Comparison of ENCODE assay signal across 9 cellular contexts in the genomic region with DNA sequence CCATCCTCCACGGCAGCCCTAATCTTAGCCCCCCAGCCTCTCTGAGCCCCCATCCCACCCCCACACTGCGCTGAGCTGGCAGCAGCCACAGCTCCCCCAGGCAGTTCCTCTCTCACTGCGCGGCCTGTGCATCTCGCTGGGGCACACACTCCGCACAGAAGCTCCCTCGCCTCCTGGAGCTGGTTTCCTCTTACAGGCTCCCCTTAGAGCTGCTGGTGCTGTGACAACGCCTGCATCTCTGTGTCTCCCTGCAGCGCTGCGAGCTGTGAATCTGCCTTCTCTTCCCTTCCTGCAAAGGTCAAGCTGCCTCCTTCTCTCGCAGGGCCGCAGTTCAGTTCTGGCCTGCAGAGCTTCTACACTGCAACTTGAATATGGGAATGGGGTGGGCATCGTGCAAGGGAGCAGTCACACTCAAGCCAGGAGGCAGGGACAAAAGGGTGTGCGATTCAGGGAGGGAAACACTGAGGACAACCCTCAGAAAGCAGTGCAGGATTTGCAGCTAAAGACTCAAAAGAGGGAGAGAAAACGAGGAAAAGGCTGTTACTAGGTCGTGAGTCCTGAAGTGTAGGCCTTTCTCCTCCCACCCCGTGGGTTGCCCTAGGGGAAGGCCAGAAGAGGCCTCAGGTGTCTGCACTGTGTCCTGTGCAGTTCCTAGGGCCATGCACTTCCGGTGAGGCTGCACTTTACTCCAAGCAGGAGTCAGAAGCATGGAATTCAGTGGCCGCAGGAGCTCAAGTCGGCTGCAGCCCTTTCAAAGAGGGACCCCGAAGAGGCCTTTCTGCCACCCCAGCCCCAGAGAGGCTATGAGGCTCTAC.
DNase-seq lines count a peak whose midpoint lies in the region; ATAC-seq and TF ChIP-seq lines count a peak whose summit lies in the region.
"Had no signal": no experiment of that assay in that cellular context is flagged by ENCODE, and none has a peak within 500 bp of the region (broad histone marks: within the 10 kb centered on the region; RNA-seq: fewer than 3 reads in every experiment).

No MANE protein-coding gene starts in this region.

- peaks cover 41% of the 10 kb centered on the region for H3K4me1 ChIP-seq in CD8-positive, alpha-beta T cell (ENCODE audit: insufficient read depth, low read length)
- H3K4me1 ChIP-seq in H9 (ENCODE audit: insufficient read depth, low read length) (no peaks in the 10 kb centered on the region; the same call in 1 of the 2 replicates), vagina (peaks cover 38% of the 10 kb centered on the region)

- peak overlapping the region; percentile 32 for H3K4me3 Mint-ChIP-seq in CD8-positive, alpha-beta T cell
- H3K4me3 Mint-ChIP-seq in H9 (peak overlapping the region in 1 of 2 experiments; percentile 56; a peak in 2 of 5 replicates), T-helper 17 cell (peak overlapping the region; percentile 75)
- H3K4me3 Mint-ChIP-seq in naive thymus-derived CD8-positive, alpha-beta T cell: peak overlapping the region; percentile 19 to 74 (median 62)

- peaks cover 9% of the 10 kb centered on the region for H3K27me3 Mint-ChIP-seq in CD8-positive, alpha-beta T cell (ENCODE audit: low read depth)
- peaks cover 82% of the 10 kb centered on the region for H3K27me3 Mint-ChIP-seq in H9 (ENCODE audit: low read depth)
- H3K27me3 Mint-ChIP-seq in T-helper 17 cell: peaks cover 29% of the 10 kb centered on the region
- H3K27me3 Mint-ChIP-seq in naive thymus-derived CD8-positive, alpha-beta T cell: peaks cover 0 to 25% (median 14%) of the 10 kb centered on the region in 5 donors

- no peak overlapping the region for H3K9ac ChIP-seq in H9 (ENCODE audit: extremely low read depth, insufficient read length, low read length)

- H3K27ac ChIP-seq in CD8-positive, alpha-beta T cell (ENCODE audit: low read depth, low read length): no peak overlapping the region
- H3K27ac ChIP-seq in H9 (ENCODE audit: insufficient read length, low read depth, low read length): no peak overlapping the region
- no peak overlapping the region for H3K27ac ChIP-seq in vagina

- no peak overlapping the region for H3K23ac ChIP-seq in H9 (ENCODE audit: insufficient read length, low read depth, low read length)

- no peaks in the 10 kb centered on the region for H3K9me3 Mint-ChIP-seq in CD8-positive, alpha-beta T cell
- H3K9me3 Mint-ChIP-seq in H9: peaks cover 50 to 52% of the 10 kb centered on the region in 2 experiments
- H3K9me3 Mint-ChIP-seq in naive thymus-derived CD8-positive, alpha-beta T cell: peaks cover 0 to 6% (median 0%) of the 10 kb centered on the region in 9 donors

- H3K79me1 ChIP-seq in H9 (ENCODE audit: insufficient read depth, low read depth, low read length, poor library complexity, severe bottlenecking): no peaks in the 10 kb centered on the region

- no peak overlapping the region for H2BK15ac ChIP-seq in H9 (ENCODE audit: low read depth, low read length)

- intact Hi-C loops in CD8-positive, alpha-beta T cell (cut with DNase I, micrococcal nuclease): loop anchor here (5.0 kb wide), 3 partner anchors 52 to 162 kb away; partner anchors contain the start of gene BCOR (in 1 of the 2)
- intact Hi-C loops in vagina (cut with DNase I): loop anchor here (5.0 to 10.0 kb wide), 2 partner anchors 87 to 286 kb away; partner anchors contain the start of gene BCOR

- H4K91ac ChIP-seq in H9 (ENCODE audit: insufficient read length, low read depth, low read length): no peak overlapping the region

- TF ChIP-seq POLR2A in vagina (IDR thresholded peaks at IDR 0.05): no peak

- peak in 3 of 7 experiments; percentile 11 to 29 (median 20) for DNase-seq in CD8-positive, alpha-beta T cell
- DNase-seq in H9 (peak; percentile 71), T-helper 17 cell (no peak), hippocampal formation (lab: John Stamatoyannopoulos, UW) (no peak), vagina (ENCODE audit: extremely low spot score in 2 of 2) (no peak)
- peak in 2 of 10 donors; percentile 18 to 28 for DNase-seq in naive thymus-derived CD8-positive, alpha-beta T cell
- DNase-seq: activated CD8-positive, alpha-beta memory T cell treated with anti-CD3 and anti-CD28 coated beads, Interleukin-2, amount 50 U/mL, for 48 hours had no signal

- no peak overlapping the region for H3K56ac ChIP-seq in H9 (ENCODE audit: insufficient read length, low read depth, low read length)

- H3K79me2 ChIP-seq in H9 (ENCODE audit: insufficient read depth, low read length): no peaks in the 10 kb centered on the region

- POLR2A ChIA-PET in CD8-positive, alpha-beta T cell (lab: Charles Lee): interaction anchor here (0.8 to 0.9 kb wide), 3 partner anchors 76 to 87 kb away, joined by 3 read pairs; partner anchors contain the start of gene BCOR
- POLR2A ChIA-PET in naive thymus-derived CD8-positive, alpha-beta T cell (lab: Charles Lee): interaction anchor here (0.7 to 1.8 kb wide), 4 partner anchors 9 to 236 kb away, joined by 3 to 5 read pairs (median 3); no protein-coding TSS in a partner anchor

- H3K18ac ChIP-seq in H9 (ENCODE audit: insufficient read length, low read depth, low read length): no peak overlapping the region

- H3K4me1 Mint-ChIP-seq in CD8-positive, alpha-beta T cell (ENCODE audit: low read depth): peaks cover 30% of the 10 kb centered on the region
- H3K4me1 Mint-ChIP-seq in H9 (peaks cover 42 to 50% of the 10 kb centered on the region in 2 experiments), T-helper 17 cell (peaks cover 13% of the 10 kb centered on the region)
- H3K4me1 Mint-ChIP-seq in naive thymus-derived CD8-positive, alpha-beta T cell: peaks cover 12 to 45% (median 35%) of the 10 kb centered on the region in 4 donors

- no peak overlapping the region for H2BK5ac ChIP-seq in H9 (ENCODE audit: insufficient read length, low read length)

- H3T11ph ChIP-seq in H9 (ENCODE audit: low read length): no peak overlapping the region

- CTCF ChIA-PET in CD8-positive, alpha-beta T cell (lab: Charles Lee): interaction anchor here (1.4 kb wide), 1 partner anchor 101 kb away, joined by 3 read pairs; no protein-coding TSS in a partner anchor

- H2AK5ac ChIP-seq in H9 (ENCODE audit: insufficient read length, low read length): no peak overlapping the region

- H3K27ac Mint-ChIP-seq in CD8-positive, alpha-beta T cell: peak overlapping the region; percentile 22
- no peak overlapping the region for H3K27ac Mint-ChIP-seq in H9
- no peak overlapping the region for H3K27ac Mint-ChIP-seq in T-helper 17 cell
- H3K27ac Mint-ChIP-seq in naive thymus-derived CD8-positive, alpha-beta T cell: peak overlapping the region in 5 of 10 donors; percentile 8 to 76 (median 51)

- H3K4me2 ChIP-seq in H9 (ENCODE audit: insufficient read depth, insufficient read length, low read length): peak overlapping the region; percentile 81

- no peak for ATAC-seq in CD8-positive, alpha-beta T cell
- ATAC-seq in T-helper 17 cell (no peak), GM21825 (IDR thresholded peaks at IDR 0.05; ENCODE audit: unreplicated experiment) (no peak)
- ATAC-seq in naive thymus-derived CD8-positive, alpha-beta T cell: peak; percentile 37 to 50
- ATAC-seq: mucosa of descending colon had no signal

- H3K23me2 ChIP-seq in H9 (ENCODE audit: insufficient read length, low read depth, low read length, poor library complexity, severe bottlenecking): peaks cover 22% of the 10 kb centered on the region

- H3K36me3 Mint-ChIP-seq in CD8-positive, alpha-beta T cell: no peaks in the 10 kb centered on the region
- H3K36me3 Mint-ChIP-seq in H9 (ENCODE audit: insufficient read depth in 1 of 3, low read depth in 3 of 3): peaks cover 0 to 5% (median 0%) of the 10 kb centered on the region in 3 experiments; a peak in 2 of 7 replicates
- no peaks in the 10 kb centered on the region for H3K36me3 Mint-ChIP-seq in T-helper 17 cell (ENCODE audit: low read depth)
- peaks cover 0 to 3% (median 0%) of the 10 kb centered on the region in 3 donors for H3K36me3 Mint-ChIP-seq in naive thymus-derived CD8-positive, alpha-beta T cell

- H3K4me3 ChIP-seq in CD8-positive, alpha-beta T cell (ENCODE audit: low read depth, low read length): no peak overlapping the region
- no peak overlapping the region for H3K4me3 ChIP-seq in vagina
- H3K4me3 ChIP-seq: mucosa of descending colon had no signal

- H3K14ac ChIP-seq in H9 (ENCODE audit: insufficient read depth, low read length): no peak overlapping the region; the same call in 1 of the 2 replicates

- H4K5ac ChIP-seq in H9 (ENCODE audit: insufficient read length, low read depth, low read length): no peak overlapping the region

- H2AFZ ChIP-seq in H9 (ENCODE audit: low read length): no peak overlapping the region

- no peaks in the 10 kb centered on the region for H3K36me3 ChIP-seq in CD8-positive, alpha-beta T cell (ENCODE audit: insufficient read depth, low read length)
- H3K36me3 ChIP-seq in vagina: no peaks in the 10 kb centered on the region

- no peak overlapping the region for H2BK12ac ChIP-seq in H9 (ENCODE audit: insufficient read length, low read depth, low read length)

- H4K20me1 ChIP-seq in H9 (ENCODE audit: control insufficient read depth, insufficient read depth, insufficient read length): no peaks in the 10 kb centered on the region

- H2BK20ac ChIP-seq in H9 (ENCODE audit: low read depth, low read length, poor library complexity, severe bottlenecking): no peak overlapping the region

- peaks cover 3% of the 10 kb centered on the region for H3K27me3 ChIP-seq in CD8-positive, alpha-beta T cell (ENCODE audit: insufficient read depth, low read length)
- H3K27me3 ChIP-seq in H9 (ENCODE audit: insufficient read depth, low read length): peaks cover 61% of the 10 kb centered on the region
- no peaks in the 10 kb centered on the region for H3K27me3 ChIP-seq in vagina

- H3K4ac ChIP-seq in H9 (ENCODE audit: low read depth, low read length): no peak overlapping the region

- H4K8ac ChIP-seq in H9 (replicated peaks; ENCODE audit: insufficient read length, low read depth, low read length): no peak overlapping the region

- no peaks in the 10 kb centered on the region for H3K9me3 ChIP-seq in CD8-positive, alpha-beta T cell (ENCODE audit: low read length)
- H3K9me3 ChIP-seq in H9 (ENCODE audit: control insufficient read depth, low read depth, low read length) (no peaks in the 10 kb centered on the region), T-helper 17 cell (ENCODE audit: control insufficient read depth, low read length, poor library complexity, severe bottlenecking) (no peaks in the 10 kb centered on the region), vagina (no peaks in the 10 kb centered on the region)
- H3K9me3 ChIP-seq: mucosa of descending colon had no signal

- TF ChIP-seq CTCF in CD8-positive, alpha-beta T cell (IDR thresholded peaks at IDR 0.05): no peak
- no peak for TF ChIP-seq CTCF in H9 (conservative IDR thresholded peaks at IDR 0.05)
- TF ChIP-seq CTCF in vagina (IDR thresholded peaks at IDR 0.05): no peak

- no CpG with 5 or more reads among the region's 21 CpGs for WGBS in H9 (ENCODE audit: extremely low coverage, insufficient read length, low lambda C conversion rate)

- H2BK120ac ChIP-seq in H9 (ENCODE audit: low read depth, low read length, poor library complexity, severe bottlenecking): no peak overlapping the region

Comparison
In these comparisons a context has a peak if more than half of its experiments do, and no peak if none do; other contexts are left out.
1. ATAC-seq: peak in naive thymus-derived CD8-positive, alpha-beta T cell (2 of 2); none in CD8-positive, alpha-beta T cell (single experiment), T-helper 17 cell (single experiment) and GM21825 (single experiment).